Comparison of ENCODE assay signal across 8 cellular contexts in the genomic region with DNA sequence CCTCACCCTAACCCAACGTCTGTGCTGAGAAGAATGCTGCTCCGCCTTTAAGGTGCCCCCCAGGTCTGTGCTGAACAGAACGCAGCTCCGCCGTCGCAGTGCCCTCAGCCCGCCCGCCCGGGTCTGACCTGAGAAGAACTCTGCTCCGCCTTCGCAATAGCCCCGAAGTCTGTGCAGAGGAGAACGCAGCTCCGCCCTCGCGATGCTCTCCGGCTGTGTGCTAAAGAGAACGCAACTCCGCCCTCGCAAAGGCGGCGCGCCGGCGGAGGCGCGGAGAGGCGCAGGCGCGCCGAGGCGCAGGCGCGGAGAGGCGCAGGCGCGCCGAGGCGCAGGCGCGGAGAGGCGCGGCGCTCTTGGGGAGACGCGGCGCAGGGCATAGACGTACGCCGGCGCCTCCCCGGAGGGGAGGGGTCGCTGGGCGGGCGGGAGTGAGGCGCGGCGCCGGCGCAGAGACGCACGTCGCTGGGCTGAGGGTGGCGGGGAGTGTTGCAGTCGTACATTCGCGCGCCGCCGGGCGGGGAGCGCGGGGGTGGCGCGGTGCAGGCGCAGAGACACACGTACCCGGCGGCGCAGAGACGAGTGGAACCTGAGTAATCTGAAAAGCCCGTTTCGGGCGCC. TPM values are rescaled to one million over a fixed set of nuclear protein-coding genes. Genes with fewer than 3 reads are reported as not detected.
A peak's percentile ranks its signal among the peaks of the same experiment; 100 is the strongest.
DNase-seq lines count a peak whose midpoint lies in the region; ATAC-seq, FAIRE-seq and TF ChIP-seq lines count a peak whose summit lies in the region.
"Not testable (repeated sequence)": the region's sequence is repeated elsewhere in the genome, so short reads cannot be mapped to it uniquely, and the experiment has no call there.

No MANE protein-coding gene starts in this region.

- peak overlapping the region; percentile 73 to 92 for H3K27ac ChIP-seq in A549
- H3K27ac ChIP-seq in Peyer's patch = peak overlapping the region; percentile 81 to 94 (median 92)
- peak overlapping the region; percentile 53 for H3K27ac ChIP-seq in epithelial cell of prostate
- peak overlapping the region; percentile 81 for H3K27ac ChIP-seq in lower lobe of right lung

- TF ChIP-seq CTCF in A549 (IDR thresholded peaks at IDR 0.05); Peyer's patch (IDR thresholded peaks at IDR 0.05); lower lobe of right lung (IDR thresholded peaks at IDR 0.05): not testable (repeated sequence)

- not testable (repeated sequence) for H3K36me3 ChIP-seq in Peyer's patch, lower lobe of right lung

- H3K4me2 ChIP-seq in A549 = peak overlapping the region; percentile 69

- not testable (repeated sequence) for H3K27me3 ChIP-seq in Peyer's patch; lower lobe of right lung (ENCODE audit: low read depth)

- intact Hi-C loops in lower lobe of right lung (cut with DNase I) = not testable (repeated sequence)

- H3K9me3 ChIP-seq in A549 = peaks cover 12% of the 10 kb centered on the region; the same call in 2 of the 3 replicates
- H3K9me3 ChIP-seq in Peyer's patch, lower lobe of right lung: not testable (repeated sequence)

- not testable (repeated sequence) for TF ChIP-seq RAD21 in A549 (conservative IDR thresholded peaks at IDR 0.05 in 1 of 2, IDR thresholded peaks at IDR 0.05 in 1 of 2)

- FAIRE-seq in A549 (lab: Jason Lieb, UNC) = not testable (repeated sequence)

- DNase-seq in A549 (ENCODE audit: low read depth in 1 of 2, low spot score in 1 of 2) (peak; percentile 9 to 94), Peyer's patch (peak; percentile 73 to 94 (median 86)), epithelial cell of prostate (ENCODE audit: low read depth, low spot score) (peak; percentile 77), lower lobe of right lung (peak; percentile 94)
- peak; percentile 62 to 81 for DNase-seq in activated T-helper 1 cell treated with anti-CD3 and anti-CD28 coated beads, Interleukin-2, amount 50 U/mL, for 16 hours (ENCODE audit: low read depth in 1 of 2, low spot score in 1 of 2)
- peak; percentile 77 to 81 for DNase-seq in stimulated activated CD4-positive, alpha-beta T cell treated with anti-CD3 and anti-CD28 coated beads, Interleukin-15, amount 100 ng/mL, for 1 hour (ENCODE audit: low read depth in 1 of 2, low spot score in 1 of 2)

- not testable (repeated sequence) for TF ChIP-seq POLR2A in A549 (IDR thresholded peaks at IDR 0.05; ENCODE audit: low read length)
- TF ChIP-seq POLR2A in Peyer's patch (IDR thresholded peaks at IDR 0.05) = peak; percentile 47 to 64

- ATAC-seq in A549 = peak; percentile 83 to 93
- peak; percentile 65 for ATAC-seq in GM18870 (IDR thresholded peaks at IDR 0.05; ENCODE audit: unreplicated experiment)
- peak; percentile 99 for ATAC-seq in HG02981 (IDR thresholded peaks at IDR 0.05; ENCODE audit: unreplicated experiment)
- peak; percentile 85 to 94 for ATAC-seq in lower lobe of right lung

- no CpG with 5 or more reads among the region's 84 CpGs for WGBS in A549 (ENCODE audit: missing lambda C conversion rate)

- H3K4me3 ChIP-seq in A549 (peak overlapping the region; percentile 50), Peyer's patch (peak overlapping the region; percentile 42 to 64 (median 59)), lower lobe of right lung (peak overlapping the region; percentile 53)

- CTCF ChIA-PET in A549 (lab: Yijun Ruan, JAX) = interaction anchor here (0.9 to 1.3 kb wide), 2 partner anchors 153 to 948 kb away, joined by 3 to 4 read pairs; partner anchors contain the start of gene SLC35F5

- TF ChIP-seq EP300 in A549 (IDR thresholded peaks at IDR 0.05) = not testable (repeated sequence)

- POLR2A ChIA-PET in A549 (lab: Yijun Ruan, JAX) = not testable (repeated sequence)

- H3K4me1 ChIP-seq in A549, Peyer's patch, lower lobe of right lung: not testable (repeated sequence)

TF ChIP-seq in A549, 52 proteins besides CTCF, POLR2A, EP300 and RAD21:
- TF ChIP-seq, protein P1, sequence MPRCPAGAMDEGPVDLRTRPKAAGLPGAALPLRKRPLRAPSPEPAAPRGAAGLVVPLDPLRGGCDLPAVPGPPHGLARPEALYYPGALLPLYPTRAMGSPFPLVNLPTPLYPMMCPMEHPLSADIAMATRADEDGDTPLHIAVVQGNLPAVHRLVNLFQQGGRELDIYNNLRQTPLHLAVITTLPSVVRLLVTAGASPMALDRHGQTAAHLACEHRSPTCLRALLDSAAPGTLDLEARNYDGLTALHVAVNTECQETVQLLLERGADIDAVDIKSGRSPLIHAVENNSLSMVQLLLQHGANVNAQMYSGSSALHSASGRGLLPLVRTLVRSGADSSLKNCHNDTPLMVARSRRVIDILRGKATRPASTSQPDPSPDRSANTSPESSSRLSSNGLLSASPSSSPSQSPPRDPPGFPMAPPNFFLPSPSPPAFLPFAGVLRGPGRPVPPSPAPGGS (IDR thresholded peaks at IDR 0.05) = peak; percentile 48; the same call in 1 of the 3 replicates
- TF ChIP-seq JUN (IDR thresholded peaks at IDR 0.05) = peak; percentile 34 to 63; a peak in 2 of 5 replicates

RNA-seq across cellular contexts. Expression of gene RABL2A, which starts 23.5 kb away (rescaled TPM):
- polyA plus RNA-seq in A549 (2011; rRNA removed) (20.8 and 24.5 TPM in 2 replicates), A549 (2017; fragmentation: RNase III; extraction: RNeasy Plus Mini Kit Qiagen cat#74134 plus additional on column Dnase treatment) (13.0 to 14.9 TPM (median 13.5 TPM) in 3 replicates)
- polyA plus RNA-seq in A549 (2012; cell fraction: cytosol; rRNA removed) = 10.6 and 11.5 TPM in 2 replicates
- polyA plus RNA-seq in A549 (2012; cell fraction: nucleus; rRNA removed) = 23.4 and 29.7 TPM in 2 replicates
- polyA minus RNA-seq in A549 (2011; rRNA and poly(A)+ RNA removed) = 27.2 and 28.1 TPM in 2 replicates
- total RNA-seq in Peyer's patch (10 to 100 TPM in 3 of 4 donors, 1 to 10 TPM in 1; 6.7 to 26.5 (median 14.3) TPM), lower lobe of right lung (28.9 TPM)

Comparison
In these comparisons a context has a peak if more than half of its experiments do, and no peak if none do; other contexts are left out.
1. Peak in every context shown above with its lines: DNase-seq, ATAC-seq, H3K4me3 ChIP-seq and H3K27ac ChIP-seq.